ENCODE assay signal across 8 cellular contexts in the genomic region with DNA sequence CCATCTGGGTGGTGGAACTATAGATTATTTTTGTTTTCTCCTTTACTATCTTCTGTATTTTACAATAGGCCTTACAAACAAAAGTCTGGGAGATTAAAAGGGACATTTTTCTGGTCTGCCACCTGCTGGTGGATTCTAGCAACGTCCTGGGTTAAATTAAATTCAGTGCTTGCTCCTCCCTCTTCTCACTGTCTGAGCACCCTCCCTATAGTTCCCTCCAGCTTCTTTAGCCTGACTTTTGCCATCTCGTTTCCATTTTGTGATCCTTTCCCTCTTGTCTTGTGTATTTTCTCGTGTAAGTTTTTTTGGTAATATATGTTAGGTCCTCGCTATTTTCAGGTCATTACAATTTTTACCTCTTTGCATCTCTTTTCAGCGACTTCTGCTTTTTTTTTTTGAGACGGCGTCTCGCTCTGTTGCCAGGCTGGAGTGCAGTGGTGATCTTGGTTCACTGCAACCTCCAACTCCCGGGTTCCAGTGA. TPM values are rescaled to one million over a fixed set of nuclear protein-coding genes. Genes with fewer than 3 reads are reported as not detected.
A peak's percentile ranks its signal among the peaks of the same experiment; 100 is the strongest.
DNase-seq lines count a peak whose midpoint lies in the region; ATAC-seq and TF ChIP-seq lines count a peak whose summit lies in the region.

No MANE protein-coding gene starts in this region.

- TF ChIP-seq POLR2A in prostate gland (IDR thresholded peaks at IDR 0.05) = no peak

- H3K36me3 ChIP-seq in DND-41 (ENCODE audit: insufficient read depth, low read length) (peaks cover 20% of the 10 kb centered on the region; the same call in 1 of the 2 replicates), KMS-11 (ENCODE audit: insufficient read depth) (no peaks in the 10 kb centered on the region), prostate gland (no peaks in the 10 kb centered on the region)

- DNase-seq in DND-41 = peak; percentile 75
- DNase-seq in SK-N-DZ (ENCODE audit: low spot score) = peak; percentile 81
- DNase-seq in activated naive CD4-positive, alpha-beta T cell treated with anti-CD3 and anti-CD28 coated beads, Interleukin-2, amount 10 ng/mL, durations not matched to agents 7 days and 5 days = peak; percentile 76
- peak; percentile 74 for DNase-seq in glomerular visceral epithelial cell (ENCODE audit: extremely low spot score)
- peak; percentile 64 for DNase-seq in prostate gland (ENCODE audit: low spot score)

- H3K27ac Mint-ChIP-seq in activated naive CD4-positive, alpha-beta T cell treated with anti-CD3 and anti-CD28 coated beads, Interleukin-2, amount 10 ng/mL, durations not matched to agents 7 days and 5 days = no peak overlapping the region

- no peaks in the 10 kb centered on the region for H3K79me2 ChIP-seq in DND-41 (ENCODE audit: insufficient read depth, low read length)
- no peaks in the 10 kb centered on the region for H3K79me2 ChIP-seq in KMS-11 (ENCODE audit: insufficient read depth, low read depth)

- H3K27me3 ChIP-seq in DND-41 (ENCODE audit: insufficient read depth, low read length, poor library complexity) (no peaks in the 10 kb centered on the region), KMS-11 (ENCODE audit: insufficient read depth, low read depth) (no peaks in the 10 kb centered on the region), prostate gland (replicated peaks; ENCODE audit: insufficient read depth) (no peaks in the 10 kb centered on the region)

- peak overlapping the region; percentile 32 for H3K4me3 Mint-ChIP-seq in activated naive CD4-positive, alpha-beta T cell treated with anti-CD3 and anti-CD28 coated beads, Interleukin-2, amount 10 ng/mL, durations not matched to agents 7 days and 5 days

- peaks cover 2% of the 10 kb centered on the region for H3K9me3 Mint-ChIP-seq in activated naive CD4-positive, alpha-beta T cell treated with anti-CD3 and anti-CD28 coated beads, Interleukin-2, amount 10 ng/mL, durations not matched to agents 7 days and 5 days

- H3K4me1 Mint-ChIP-seq in activated naive CD4-positive, alpha-beta T cell treated with anti-CD3 and anti-CD28 coated beads, Interleukin-2, amount 10 ng/mL, durations not matched to agents 7 days and 5 days = peaks cover 3% of the 10 kb centered on the region

- CTCF ChIA-PET in activated naive CD4-positive, alpha-beta T cell treated with anti-CD3 and anti-CD28 coated beads, Interleukin-2, amount 10 ng/mL, durations not matched to agents 7 days and 5 days (lab: Charles Lee) = interaction anchor here (0.7 to 2.3 kb wide), 9 partner anchors 10 to 1024 kb away, joined by 3 to 12 read pairs (median 4); no protein-coding TSS in a partner anchor

- 51% methylated on average over 9 of the region's 9 CpGs for WGBS in prostate gland

- H3K4me3 ChIP-seq in DND-41 (ENCODE audit: low read depth in 1 of 2, low read length in 2 of 2) (no peak overlapping the region), KMS-11 (IDR thresholded peaks at IDR 0.05; ENCODE audit: insufficient read depth, low read depth, low read length) (no peak overlapping the region), prostate gland (no peak overlapping the region)

- intact Hi-C loops in prostate gland (cut with DNase I) = loop anchor here (5.0 to 10.0 kb wide), 3 partner anchors 191 to 426 kb away; partner anchors contain the start of gene TASOR2

- H3K4me2 ChIP-seq in DND-41 (ENCODE audit: insufficient read depth, low read length) (no peak overlapping the region), KMS-11 (no peak overlapping the region)

- peak; percentile 87 for TF ChIP-seq CTCF in DND-41 (IDR thresholded peaks at IDR 0.05; ENCODE audit: borderline replicate concordance, extremely low read depth, low read length, poor library complexity, severe bottlenecking)
- TF ChIP-seq CTCF in KMS-11 (conservative IDR thresholded peaks at IDR 0.05; ENCODE audit: low read depth, low read length) = peak; percentile 86
- peak; percentile 57 to 80 (median 76) for TF ChIP-seq CTCF in prostate gland (IDR thresholded peaks at IDR 0.05)

- H3K27me3 Mint-ChIP-seq in activated naive CD4-positive, alpha-beta T cell treated with anti-CD3 and anti-CD28 coated beads, Interleukin-2, amount 10 ng/mL, durations not matched to agents 7 days and 5 days = no peaks in the 10 kb centered on the region

- H4K20me1 ChIP-seq in DND-41 (ENCODE audit: insufficient read depth, low read length) (no peaks in the 10 kb centered on the region), KMS-11 (ENCODE audit: insufficient read depth) (no peaks in the 10 kb centered on the region)

- no peak overlapping the region for H3K27ac ChIP-seq in DND-41 (ENCODE audit: low read length)
- no peak overlapping the region for H3K27ac ChIP-seq in KMS-11
- no peak overlapping the region for H3K27ac ChIP-seq in prostate gland

- peak; percentile 92 for ATAC-seq in DND-41 (ENCODE audit: insufficient read depth, low read depth)
- ATAC-seq in GM21528 (IDR thresholded peaks at IDR 0.05; ENCODE audit: low FRiP score, unreplicated experiment) = peak; percentile 74
- no peak for ATAC-seq in GM19397 (IDR thresholded peaks at IDR 0.05; ENCODE audit: unreplicated experiment)

- H3K4me1 ChIP-seq in DND-41 (ENCODE audit: insufficient read depth, low read length) (no peaks in the 10 kb centered on the region), KMS-11 (ENCODE audit: low read depth, poor library complexity, severe bottlenecking) (no peaks in the 10 kb centered on the region), prostate gland (replicated peaks) (no peaks in the 10 kb centered on the region)

- no peak overlapping the region for H3K9ac ChIP-seq in DND-41 (ENCODE audit: low read depth, low read length)
- H3K9ac ChIP-seq in KMS-11 = no peak overlapping the region

- H2AFZ ChIP-seq in DND-41 (ENCODE audit: low read depth, low read length) (peak overlapping the region; percentile 36; the same call in 1 of the 2 replicates), KMS-11 (ENCODE audit: low read depth) (no peak overlapping the region)

- peaks cover 8% of the 10 kb centered on the region for H3K36me3 Mint-ChIP-seq in activated naive CD4-positive, alpha-beta T cell treated with anti-CD3 and anti-CD28 coated beads, Interleukin-2, amount 10 ng/mL, durations not matched to agents 7 days and 5 days

- H3K9me3 ChIP-seq in DND-41 (ENCODE audit: insufficient read depth, low read length, severe bottlenecking) (no peaks in the 10 kb centered on the region), prostate gland (no peaks in the 10 kb centered on the region)

RNA-seq across cellular contexts. Expression of gene ANKRD16, which starts 16.1 kb away (rescaled TPM):
- 16.8 and 24.1 TPM in 2 replicates for polyA plus RNA-seq in SK-N-DZ (2014; cell fraction: cytosol; rRNA removed)
- polyA plus RNA-seq in SK-N-DZ (2014; cell fraction: nucleus; rRNA removed) = 28.1 and 32.7 TPM in 2 replicates
- 10 to 100 TPM; 14.4 to 20.1 TPM for total RNA-seq in prostate gland

RNA-seq across cellular contexts. Expression of gene FBH1, which starts 16.5 kb away (rescaled TPM):
- polyA plus RNA-seq in SK-N-DZ (2014; cell fraction: cytosol; rRNA removed) = 89.4 and 98.7 TPM in 2 replicates
- 172 and 179 TPM in 2 replicates for polyA plus RNA-seq in SK-N-DZ (2014; cell fraction: nucleus; rRNA removed)
- total RNA-seq in prostate gland = 100 to 1,000 TPM in 1 of 2 donors, 10 to 100 TPM in 1; 75.0 to 172 TPM
